31 cellular contexts compared by ENCODE assay signal in genomic region chr7:30450123-30450982, GRCh38. TPM values are rescaled to one million over a fixed set of nuclear protein-coding genes. Genes with fewer than 3 reads are reported as not detected.
DNase-seq lines count a peak whose midpoint lies in the region; ATAC-seq, FAIRE-seq and TF ChIP-seq lines count a peak whose summit lies in the region.
"Had no signal": no experiment of that assay in that cellular context is flagged by ENCODE, and none has a peak within 500 bp of the region (broad histone marks: within the 10 kb centered on the region; RNA-seq: fewer than 3 reads in every experiment).

No MANE protein-coding gene starts in this region.

- no peak overlapping the region for H3K27ac Mint-ChIP-seq in WTC11
- H3K27ac Mint-ChIP-seq: activated naive CD4-positive, alpha-beta T cell treated with anti-CD3 and anti-CD28 coated beads for 36 hours; T-helper 1 cell treated with Interleukin-12 subunit alpha and Interleukin-12 subunit beta and Interleukin-4 antibody, amounts not matched to agents 30 μg/mL and 1 μg/mL, for 36 hours had no signal

- H3K9me3 Mint-ChIP-seq in WTC11 = no peaks in the 10 kb centered on the region
- H3K9me3 Mint-ChIP-seq: activated naive CD4-positive, alpha-beta T cell treated with anti-CD3 and anti-CD28 coated beads for 36 hours; naive B cell; T-helper 1 cell treated with Interleukin-12 subunit alpha and Interleukin-12 subunit beta and Interleukin-4 antibody, amounts not matched to agents 30 μg/mL and 1 μg/mL, for 36 hours had no signal

- no peak for DNase-seq in A549 (ENCODE audit: low read depth in 1 of 2, low spot score in 1 of 2)
- DNase-seq in H7 = peak; percentile 57
- no peak for DNase-seq in WTC11 (ENCODE audit: low spot score)
- DNase-seq in left kidney (ENCODE audit: low read depth, low spot score) = peak; percentile 12
- no peak for DNase-seq in NCI-H2029 (lab: John Stamatoyannopoulos, UW)
- no peak for DNase-seq in erythroblast (lab: John Stamatoyannopoulos, UW)
- no peak for DNase-seq in activated gamma-delta T cell treated with Interleukin-2 at 50 U/mL for 16 hours
- DNase-seq: activated CD4-positive, alpha-beta T cell treated with anti-CD3 and anti-CD28 coated beads, Interleukin-2, amount 50 U/mL, for 48 hours; activated CD4-positive, CD25-positive, alpha-beta regulatory T cell treated with anti-CD3 and anti-CD28 coated beads, Interleukin-2, amount 50 U/mL, for 72 hours; activated naive CD4-positive, alpha-beta T cell treated with anti-CD3 and anti-CD28 coated beads for 36 hours; activated T-cell treated with anti-CD3 and anti-CD28 coated beads, Interleukin-2, amount 50 U/mL, for 48 hours; adrenal gland; BE2C; DMS 273 treated with DMSO at 0.1 percent for 48 hours; effector CD8-positive, alpha-beta T cell; EL; HCEC 1CT; naive B cell; NCI-H1092; NCI-H187; NCI-H2171; NCI-H526; uterus had no signal

- no peak overlapping the region for H3K4me2 ChIP-seq in A549

- ATAC-seq in A549 (no peak), WTC11 (peak; percentile 39), GM21576 (IDR thresholded peaks at IDR 0.05; ENCODE audit: unreplicated experiment) (no peak)
- ATAC-seq: right cardiac atrium, Right ventricle myocardium inferior, SK-N-SH treated with all-trans-retinoic acid at 6 μM for 48 hours had no signal

- 86% methylated on average over 9 of the region's 9 CpGs for WGBS in A549 (ENCODE audit: missing lambda C conversion rate)

- H3K36me3 Mint-ChIP-seq in WTC11 = peaks cover 3% of the 10 kb centered on the region

- CTCF ChIA-PET in A549 (lab: Yijun Ruan, JAX) = interaction anchor here (0.9 to 2.5 kb wide), 6 partner anchors 19 to 286 kb away, joined by 3 to 7 read pairs (median 5); no protein-coding TSS in a partner anchor
- CTCF ChIA-PET in WTC11 (lab: Charles Lee) = interaction anchor here (1.0 to 1.5 kb wide), 4 partner anchors 37 to 286 kb away, joined by 3 to 4 read pairs (median 3); no protein-coding TSS in a partner anchor

- H3K4me1 Mint-ChIP-seq in WTC11 = peaks cover 26% of the 10 kb centered on the region

- no peaks in the 10 kb centered on the region for H3K9me3 ChIP-seq in A549
- H3K9me3 ChIP-seq: adrenal gland, BE2C, thyroid gland, uterus had no signal

- FAIRE-seq in A549 (lab: Jason Lieb, UNC) = no peak
- FAIRE-seq: colon, GM12891 had no signal

- no peak overlapping the region for H3K4me3 ChIP-seq in A549
- H3K4me3 ChIP-seq in H7 (ENCODE audit: insufficient read depth, low read depth, low read length) = no peak overlapping the region
- H3K4me3 ChIP-seq: adrenal gland, thyroid gland, uterus had no signal

- H3K4me3 Mint-ChIP-seq in WTC11 = no peak overlapping the region
- H3K4me3 Mint-ChIP-seq: activated naive CD4-positive, alpha-beta T cell treated with anti-CD3 and anti-CD28 coated beads for 36 hours; naive B cell; T-helper 1 cell treated with Interleukin-12 subunit alpha and Interleukin-12 subunit beta and Interleukin-4 antibody, amounts not matched to agents 30 μg/mL and 1 μg/mL, for 36 hours had no signal

- no peak for TF ChIP-seq RAD21 in A549 (conservative IDR thresholded peaks at IDR 0.05 in 1 of 2, IDR thresholded peaks at IDR 0.05 in 1 of 2)

- no peak for TF ChIP-seq EP300 in A549 (IDR thresholded peaks at IDR 0.05)

- TF ChIP-seq CTCF in A549 (IDR thresholded peaks at IDR 0.05) = no peak
- TF ChIP-seq CTCF in WTC11 (IDR thresholded peaks at IDR 0.05) = no peak

- H3K27ac ChIP-seq in A549 = no peak overlapping the region
- H3K27ac ChIP-seq: adrenal gland, uterus had no signal

- no peak for TF ChIP-seq POLR2A in A549 (IDR thresholded peaks at IDR 0.05; ENCODE audit: low read length)
- TF ChIP-seq POLR2A in erythroblast (IDR thresholded peaks at IDR 0.05; ENCODE audit: low read length) = no peak

- H3K27me3 ChIP-seq in H7 (ENCODE audit: control insufficient read depth, insufficient read depth, low read length) = no peaks in the 10 kb centered on the region
- H3K27me3 ChIP-seq: adrenal gland, BE2C, thyroid gland, uterus had no signal

- H3K27me3 Mint-ChIP-seq in WTC11 (ENCODE audit: low read depth) = no peaks in the 10 kb centered on the region
- H3K27me3 Mint-ChIP-seq: naive B cell had no signal

- H3K4me1 ChIP-seq in A549 = peaks cover 4% of the 10 kb centered on the region; the same call in 1 of the 3 replicates
- H3K4me1 ChIP-seq: BE2C, uterus had no signal

- POLR2A ChIA-PET in A549 (lab: Yijun Ruan, JAX) = no interaction called here
- POLR2A ChIA-PET in WTC11 (lab: Charles Lee) = interaction anchor here (0.6 kb wide), 1 partner anchor 205 kb away, joined by 3 read pairs; no protein-coding TSS in a partner anchor

- no peaks in the 10 kb centered on the region; the same call in 1 of the 2 replicates for H3K36me3 ChIP-seq in H7 (replicated peaks; ENCODE audit: control insufficient read depth, insufficient read depth, low read length)
- H3K36me3 ChIP-seq: uterus had no signal

TF ChIP-seq in A549, 52 proteins besides CTCF, POLR2A, EP300 and RAD21:
- TF ChIP-seq ZFP36 (IDR thresholded peaks at IDR 0.05; ENCODE audit: borderline replicate concordance, partially characterized antibody) (no peak), HEYL (CRISPR knock-in tag; IDR thresholded peaks at IDR 0.05) (no peak), ZC3H11A (IDR thresholded peaks at IDR 0.05) (no peak), MYC (IDR thresholded peaks at IDR 0.05; ENCODE audit: borderline replicate concordance, low read length) (no peak), MAFK (IDR thresholded peaks at IDR 0.05; ENCODE audit: partially characterized antibody) (peak; percentile 85), TP53 (CRISPR knock-in tag; IDR thresholded peaks at IDR 0.05) (no peak), FOSL2 (IDR thresholded peaks at IDR 0.05) (no peak), FOSL2 (CRISPR knock-in tag; IDR thresholded peaks at IDR 0.05) (no peak)
- TF ChIP-seq, protein P1, sequence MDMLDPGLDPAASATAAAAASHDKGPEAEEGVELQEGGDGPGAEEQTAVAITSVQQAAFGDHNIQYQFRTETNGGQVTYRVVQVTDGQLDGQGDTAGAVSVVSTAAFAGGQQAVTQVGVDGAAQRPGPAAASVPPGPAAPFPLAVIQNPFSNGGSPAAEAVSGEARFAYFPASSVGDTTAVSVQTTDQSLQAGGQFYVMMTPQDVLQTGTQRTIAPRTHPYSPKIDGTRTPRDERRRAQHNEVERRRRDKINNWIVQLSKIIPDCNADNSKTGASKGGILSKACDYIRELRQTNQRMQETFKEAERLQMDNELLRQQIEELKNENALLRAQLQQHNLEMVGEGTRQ (IDR thresholded peaks at IDR 0.05) = no peak
- TF ChIP-seq, protein P2, sequence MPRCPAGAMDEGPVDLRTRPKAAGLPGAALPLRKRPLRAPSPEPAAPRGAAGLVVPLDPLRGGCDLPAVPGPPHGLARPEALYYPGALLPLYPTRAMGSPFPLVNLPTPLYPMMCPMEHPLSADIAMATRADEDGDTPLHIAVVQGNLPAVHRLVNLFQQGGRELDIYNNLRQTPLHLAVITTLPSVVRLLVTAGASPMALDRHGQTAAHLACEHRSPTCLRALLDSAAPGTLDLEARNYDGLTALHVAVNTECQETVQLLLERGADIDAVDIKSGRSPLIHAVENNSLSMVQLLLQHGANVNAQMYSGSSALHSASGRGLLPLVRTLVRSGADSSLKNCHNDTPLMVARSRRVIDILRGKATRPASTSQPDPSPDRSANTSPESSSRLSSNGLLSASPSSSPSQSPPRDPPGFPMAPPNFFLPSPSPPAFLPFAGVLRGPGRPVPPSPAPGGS (IDR thresholded peaks at IDR 0.05) = no peak

TF ChIP-seq in WTC11, 78 proteins besides CTCF, POLR2A, EP300 and RAD21 (continues in another document):
- TF ChIP-seq, protein P3, sequence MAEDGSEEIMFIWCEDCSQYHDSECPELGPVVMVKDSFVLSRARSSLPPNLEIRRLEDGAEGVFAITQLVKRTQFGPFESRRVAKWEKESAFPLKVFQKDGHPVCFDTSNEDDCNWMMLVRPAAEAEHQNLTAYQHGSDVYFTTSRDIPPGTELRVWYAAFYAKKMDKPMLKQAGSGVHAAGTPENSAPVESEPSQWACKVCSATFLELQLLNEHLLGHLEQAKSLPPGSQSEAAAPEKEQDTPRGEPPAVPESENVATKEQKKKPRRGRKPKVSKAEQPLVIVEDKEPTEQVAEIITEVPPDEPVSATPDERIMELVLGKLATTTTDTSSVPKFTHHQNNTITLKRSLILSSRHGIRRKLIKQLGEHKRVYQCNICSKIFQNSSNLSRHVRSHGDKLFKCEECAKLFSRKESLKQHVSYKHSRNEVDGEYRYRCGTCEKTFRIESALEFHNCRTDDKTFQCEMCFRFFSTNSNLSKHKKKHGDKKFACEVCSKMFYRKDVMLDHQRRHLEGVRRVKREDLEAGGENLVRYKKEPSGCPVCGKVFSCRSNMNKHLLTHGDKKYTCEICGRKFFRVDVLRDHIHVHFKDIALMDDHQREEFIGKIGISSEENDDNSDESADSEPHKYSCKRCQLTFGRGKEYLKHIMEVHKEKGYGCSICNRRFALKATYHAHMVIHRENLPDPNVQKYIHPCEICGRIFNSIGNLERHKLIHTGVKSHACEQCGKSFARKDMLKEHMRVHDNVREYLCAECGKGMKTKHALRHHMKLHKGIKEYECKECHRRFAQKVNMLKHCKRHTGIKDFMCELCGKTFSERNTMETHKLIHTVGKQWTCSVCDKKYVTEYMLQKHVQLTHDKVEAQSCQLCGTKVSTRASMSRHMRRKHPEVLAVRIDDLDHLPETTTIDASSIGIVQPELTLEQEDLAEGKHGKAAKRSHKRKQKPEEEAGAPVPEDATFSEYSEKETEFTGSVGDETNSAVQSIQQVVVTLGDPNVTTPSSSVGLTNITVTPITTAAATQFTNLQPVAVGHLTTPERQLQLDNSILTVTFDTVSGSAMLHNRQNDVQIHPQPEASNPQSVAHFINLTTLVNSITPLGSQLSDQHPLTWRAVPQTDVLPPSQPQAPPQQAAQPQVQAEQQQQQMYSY (CRISPR knock-in tag; IDR thresholded peaks at IDR 0.05) = peak; percentile 89

RNA-seq across cellular contexts. Expression of gene NOD1, which starts 28.2 kb away (rescaled TPM):
- 6.5 and 6.6 TPM in 2 replicates for polyA plus RNA-seq in A549 (2011; rRNA removed)
- polyA plus RNA-seq in A549 (2012; cell fraction: cytosol; rRNA removed) = 3.2 and 4.5 TPM in 2 replicates
- polyA plus RNA-seq in A549 (2012; cell fraction: nucleus; rRNA removed) = 10.0 and 12.2 TPM in 2 replicates
- 4.1 to 5.1 TPM (median 4.8 TPM) in 3 replicates for polyA plus RNA-seq in A549 (2017; fragmentation: RNase III; extraction: RNeasy Plus Mini Kit Qiagen cat#74134 plus additional on column Dnase treatment)
- 8.1 and 9.0 TPM in 2 replicates for polyA minus RNA-seq in A549 (2011; rRNA and poly(A)+ RNA removed)
- 11.9 and 13.5 TPM in 2 replicates for total RNA-seq in H7 (2014; rRNA removed; shearing (Covaris generic))
- 6.0 to 6.4 TPM (median 6.3 TPM) in 3 replicates for total RNA-seq in WTC11 (2021)

RNA-seq across cellular contexts. Expression of gene GGCT, which starts 54.3 kb away (rescaled TPM):
- 39.9 and 69.7 TPM in 2 replicates for polyA plus RNA-seq in A549 (2011; rRNA removed)
- polyA plus RNA-seq in A549 (2012; cell fraction: cytosol; rRNA removed) = 39.9 and 41.3 TPM in 2 replicates
- polyA plus RNA-seq in A549 (2012; cell fraction: nucleus; rRNA removed) = 12.4 and 17.4 TPM in 2 replicates
- polyA plus RNA-seq in A549 (2017; fragmentation: RNase III; extraction: RNeasy Plus Mini Kit Qiagen cat#74134 plus additional on column Dnase treatment) = 77.5 to 84.2 TPM (median 79.6 TPM) in 3 replicates
- polyA minus RNA-seq in A549 (2011; rRNA and poly(A)+ RNA removed) = 8.7 and 8.8 TPM in 2 replicates
- 69.3 and 99.4 TPM in 2 replicates for total RNA-seq in H7 (2014; rRNA removed; shearing (Covaris generic))
- total RNA-seq in WTC11 (2021) = 95.4 to 106 TPM (median 101 TPM) in 3 replicates

Comparison
In these comparisons a context has a peak if more than half of its experiments do, and no peak if none do; other contexts are left out.
1. DNase-seq: peak in H7 (single experiment) and left kidney (single experiment); none in A549 (0 of 2), WTC11 (single experiment), NCI-H2029 (single experiment), erythroblast (0 of 2) and activated gamma-delta T cell treated with Interleukin-2 at 50 U/mL for 16 hours (single experiment).